Comparison of ENCODE assay signal across 31 cellular contexts in genomic region chr1:38360807-38361206, GRCh38.
DNase-seq lines count a peak whose midpoint lies in the region; ATAC-seq, FAIRE-seq and TF ChIP-seq lines count a peak whose summit lies in the region.
"Had no signal": no experiment of that assay in that cellular context is flagged by ENCODE, and none has a peak within 500 bp of the region (broad histone marks: within the 10 kb centered on the region; RNA-seq: fewer than 3 reads in every experiment).

No MANE protein-coding gene starts in this region.

- no peak for TF ChIP-seq EP300 in H1 (IDR thresholded peaks at IDR 0.05; ENCODE audit: borderline replicate concordance in 1 of 2, low read depth in 2 of 2, low read length in 2 of 2)

- TF ChIP-seq CTCF in OCI-LY7 (conservative IDR thresholded peaks at IDR 0.05; ENCODE audit: low read length), result no peak
- peak; percentile 39 to 55 (median 54) for TF ChIP-seq CTCF in H1 (IDR thresholded peaks at IDR 0.05; ENCODE audit: control extremely low read depth in 1 of 3, insufficient read depth in 1 of 3, low read depth in 1 of 3, low read length in 3 of 3)
- peak; percentile 17 for TF ChIP-seq CTCF in osteocyte (IDR thresholded peaks at IDR 0.05)

- peak overlapping the region; percentile 77; the same call in 1 of the 2 replicates for H2BK12ac ChIP-seq in H1 (ENCODE audit: low read depth, low read length)

- H4K20me1 ChIP-seq in OCI-LY7 (ENCODE audit: insufficient read depth, low read length) (no peaks in the 10 kb centered on the region), H1 (replicated peaks in 1 of 2; ENCODE audit: control insufficient read depth in 1 of 2, insufficient read depth in 2 of 2, low read length in 2 of 2) (no peaks in the 10 kb centered on the region)

- no peaks in the 10 kb centered on the region for H3K79me1 ChIP-seq in H1 (ENCODE audit: low read depth, low read length)

- peak overlapping the region; percentile 38; the same call in 1 of the 2 replicates for H2BK20ac ChIP-seq in H1 (ENCODE audit: low read length)

- H2BK15ac ChIP-seq in H1 (ENCODE audit: low read length), result 0 out of 2 replicates have a peak overlapping the region, but pooled peaks have one; percentile 62

- no peak overlapping the region for H4K8ac ChIP-seq in H1 (ENCODE audit: extremely low read depth, insufficient read depth, low read length)

- DNase-seq in activated naive CD4-positive, alpha-beta T cell treated with anti-CD3 and anti-CD28 coated beads for 36 hours, result peak; percentile 20
- DNase-seq in activated naive CD4-positive, alpha-beta T cell treated with anti-CD3 and anti-CD28 coated beads, Interleukin-2, amount 10 ng/mL, durations not matched to agents 7 days and 5 days, result no peak
- DNase-seq in OCI-LY7 (ENCODE audit: low spot score), result peak; percentile 23
- DNase-seq in H1 (ENCODE audit: low read depth in 1 of 2, low spot score in 2 of 2), result no peak
- no peak for DNase-seq in osteocyte (ENCODE audit: extremely low spot score, unreplicated experiment)
- DNase-seq in globus pallidus (ENCODE audit: low spot score), result no peak
- DNase-seq: activated CD4-positive, alpha-beta T cell treated with anti-CD3 and anti-CD28 coated beads for 4 hours; activated effector memory CD4-positive, alpha-beta T cell treated with Interleukin-2 at 50 U/mL for 16 hours; activated naive CD8-positive, alpha-beta T cell treated with anti-CD3 and anti-CD28 coated beads, Interleukin-2, amount 10 ng/mL, durations not matched to agents 7 days and 5 days; aorta; CD4-positive, alpha-beta T cell; effector memory CD8-positive, alpha-beta T cell; kidney; left ventricle myocardium superior; naive B cell; NCI-H1436 treated with DMSO at 0.1 percent for 48 hours; NCI-H2081 treated with DMSO at 0.1 percent for 48 hours; NCI-H446; NCI-H748 treated with DMSO at 0.1 percent for 48 hours; nucleus accumbens; stimulated activated CD4-positive, alpha-beta T cell treated with anti-CD3 and anti-CD28 coated beads, Interleukin-4, amount 100 ng/mL, for 24 hours; T-helper 9 cell; tibial artery had no signal

- H3K23me2 ChIP-seq in H1 (ENCODE audit: low read depth, low read length), result no peaks in the 10 kb centered on the region

- H2AFZ ChIP-seq in OCI-LY7 (ENCODE audit: low read length) (no peak overlapping the region), H1 (ENCODE audit: low read length) (no peak overlapping the region)

- no peaks in the 10 kb centered on the region for H3K9me2 ChIP-seq in OCI-LY7 (ENCODE audit: insufficient read depth, low read length)

- no peak overlapping the region for H3K14ac ChIP-seq in H1 (ENCODE audit: insufficient read length)

- no peak overlapping the region for H3K4me3 Mint-ChIP-seq in activated naive CD4-positive, alpha-beta T cell treated with anti-CD3 and anti-CD28 coated beads for 36 hours
- H3K4me3 Mint-ChIP-seq in activated naive CD4-positive, alpha-beta T cell treated with anti-CD3 and anti-CD28 coated beads, Interleukin-2, amount 10 ng/mL, durations not matched to agents 7 days and 5 days, result no peak overlapping the region
- H3K4me3 Mint-ChIP-seq in osteocyte (ENCODE audit: unreplicated experiment), result no peak overlapping the region
- H3K4me3 Mint-ChIP-seq: activated naive CD8-positive, alpha-beta T cell treated with anti-CD3 and anti-CD28 coated beads, Interleukin-2, amount 10 ng/mL, durations not matched to agents 7 days and 5 days; CD4-positive, alpha-beta T cell; effector memory CD8-positive, alpha-beta T cell; mesothelial cell of epicardium; naive B cell had no signal

- TF ChIP-seq POLR2A in H1 (IDR thresholded peaks at IDR 0.05; ENCODE audit: control extremely low read depth in 1 of 2, low read depth in 2 of 2, low read length in 2 of 2) (no peak), GM18505 (IDR thresholded peaks at IDR 0.05; ENCODE audit: borderline replicate concordance, extremely low read depth, insufficient read depth, insufficient read length) (no peak)

- H3K4me1 ChIP-seq in OCI-LY7 (ENCODE audit: insufficient read depth, low read length, poor library complexity, severe bottlenecking) (no peaks in the 10 kb centered on the region), H1 (replicated peaks in 1 of 4; ENCODE audit: control insufficient read depth in 3 of 4, insufficient read depth in 4 of 4, low read length in 3 of 4) (peaks cover 0 to 6% (median 3%) of the 10 kb centered on the region in 4 experiments; a peak in 3 of 7 replicates)
- H3K4me1 ChIP-seq: tibial artery, vagina had no signal

- no peak overlapping the region for H3K4me2 ChIP-seq in OCI-LY7 (ENCODE audit: low read length)
- no peak overlapping the region for H3K4me2 ChIP-seq in H1 (ENCODE audit: insufficient read depth in 1 of 2, low read depth in 2 of 2, low read length in 2 of 2)

- H3K79me2 ChIP-seq in OCI-LY7 (ENCODE audit: insufficient read depth, low read depth, low read length) (no peaks in the 10 kb centered on the region), H1 (ENCODE audit: control insufficient read depth in 1 of 2, insufficient read depth in 2 of 2, low read length in 2 of 2) (no peaks in the 10 kb centered on the region)

- no peak overlapping the region for H2AK5ac ChIP-seq in H1 (ENCODE audit: low read depth, low read length)

- WGBS in H1 (ENCODE audit: extremely low coverage in 1 of 2, insufficient coverage in 1 of 2, insufficient read length in 1 of 2, insufficient replicate concordance in 2 of 2, low coverage in 1 of 2, low lambda C conversion rate in 2 of 2, missing lambda C conversion rate in 1 of 2), 2 experiments, result 95% methylated on average over 1 of the region's 1 CpG; no CpG with 5 or more reads in 1 of the 2 experiments

- no peak overlapping the region for H2BK120ac ChIP-seq in H1 (replicated peaks; ENCODE audit: low read depth, low read length)

- H3K4ac ChIP-seq in H1 (replicated peaks; ENCODE audit: insufficient read length, low read depth, low read length), result no peak overlapping the region

- H4K5ac ChIP-seq in H1 (ENCODE audit: insufficient read length, low read depth, low read length), result no peak overlapping the region

- no peak overlapping the region for H3K27ac Mint-ChIP-seq in activated naive CD4-positive, alpha-beta T cell treated with anti-CD3 and anti-CD28 coated beads for 36 hours
- H3K27ac Mint-ChIP-seq in activated naive CD4-positive, alpha-beta T cell treated with anti-CD3 and anti-CD28 coated beads, Interleukin-2, amount 10 ng/mL, durations not matched to agents 7 days and 5 days, result no peak overlapping the region
- no peak overlapping the region for H3K27ac Mint-ChIP-seq in osteocyte (ENCODE audit: unreplicated experiment)
- H3K27ac Mint-ChIP-seq: activated naive CD8-positive, alpha-beta T cell treated with anti-CD3 and anti-CD28 coated beads, Interleukin-2, amount 10 ng/mL, durations not matched to agents 7 days and 5 days; CD4-positive, alpha-beta T cell; effector memory CD8-positive, alpha-beta T cell; mesothelial cell of epicardium had no signal

- CTCF ChIA-PET in activated naive CD4-positive, alpha-beta T cell treated with anti-CD3 and anti-CD28 coated beads for 36 hours (lab: Charles Lee), result no interaction called here
- CTCF ChIA-PET in activated naive CD4-positive, alpha-beta T cell treated with anti-CD3 and anti-CD28 coated beads, Interleukin-2, amount 10 ng/mL, durations not matched to agents 7 days and 5 days (lab: Charles Lee), result no interaction called here
- CTCF ChIA-PET in OCI-LY7 (lab: Charles Lee; ENCODE audit: unreplicated experiment) (no interaction called here), H1 (lab: Charles Lee; ENCODE audit: partially characterized antibody) (interaction anchor here (0.7 to 3.4 kb wide), 8 partner anchors 11 to 474 kb away, joined by 3 to 11 read pairs (median 4); no protein-coding TSS in a partner anchor)

- no peaks in the 10 kb centered on the region for H3K27me3 Mint-ChIP-seq in activated naive CD4-positive, alpha-beta T cell treated with anti-CD3 and anti-CD28 coated beads for 36 hours (ENCODE audit: low read depth)
- no peaks in the 10 kb centered on the region for H3K27me3 Mint-ChIP-seq in activated naive CD4-positive, alpha-beta T cell treated with anti-CD3 and anti-CD28 coated beads, Interleukin-2, amount 10 ng/mL, durations not matched to agents 7 days and 5 days
- peaks cover 16% of the 10 kb centered on the region for H3K27me3 Mint-ChIP-seq in osteocyte (ENCODE audit: unreplicated experiment)

- intact Hi-C loops in activated naive CD4-positive, alpha-beta T cell treated with anti-CD3 and anti-CD28 coated beads for 36 hours (cut with micrococcal nuclease), result no loop called here
- intact Hi-C loops in OCI-LY7 (cut with micrococcal nuclease; ENCODE audit: unreplicated experiment), result no loop called here

- no peak overlapping the region for H3K9ac ChIP-seq in H1 (replicated peaks in 1 of 4; ENCODE audit: extremely low read depth in 1 of 4, low read depth in 3 of 4, low read length in 3 of 4)

- no peak overlapping the region for H3K56ac ChIP-seq in H1 (replicated peaks; ENCODE audit: insufficient read length, low read depth, low read length)

- H3K9me3 Mint-ChIP-seq in activated naive CD4-positive, alpha-beta T cell treated with anti-CD3 and anti-CD28 coated beads for 36 hours, result no peaks in the 10 kb centered on the region
- no peaks in the 10 kb centered on the region for H3K9me3 Mint-ChIP-seq in activated naive CD4-positive, alpha-beta T cell treated with anti-CD3 and anti-CD28 coated beads, Interleukin-2, amount 10 ng/mL, durations not matched to agents 7 days and 5 days
- no peaks in the 10 kb centered on the region for H3K9me3 Mint-ChIP-seq in osteocyte (ENCODE audit: unreplicated experiment)
- H3K9me3 Mint-ChIP-seq: activated naive CD8-positive, alpha-beta T cell treated with anti-CD3 and anti-CD28 coated beads, Interleukin-2, amount 10 ng/mL, durations not matched to agents 7 days and 5 days; CD4-positive, alpha-beta T cell; effector memory CD8-positive, alpha-beta T cell had no signal

- H3K4me1 Mint-ChIP-seq in activated naive CD4-positive, alpha-beta T cell treated with anti-CD3 and anti-CD28 coated beads for 36 hours (ENCODE audit: low read depth), result no peaks in the 10 kb centered on the region
- no peaks in the 10 kb centered on the region for H3K4me1 Mint-ChIP-seq in activated naive CD4-positive, alpha-beta T cell treated with anti-CD3 and anti-CD28 coated beads, Interleukin-2, amount 10 ng/mL, durations not matched to agents 7 days and 5 days
- no peaks in the 10 kb centered on the region for H3K4me1 Mint-ChIP-seq in osteocyte (ENCODE audit: unreplicated experiment)
- H3K4me1 Mint-ChIP-seq: activated naive CD8-positive, alpha-beta T cell treated with anti-CD3 and anti-CD28 coated beads, Interleukin-2, amount 10 ng/mL, durations not matched to agents 7 days and 5 days; mesothelial cell of epicardium had no signal

- no peak overlapping the region for H3K27ac ChIP-seq in OCI-LY7 (ENCODE audit: low read depth, low read length, poor library complexity, severe bottlenecking)
- no peak overlapping the region for H3K27ac ChIP-seq in H1 (ENCODE audit: low read depth, low read length)
- H3K27ac ChIP-seq: cardiac muscle cell, coronary artery, tibial artery, vagina had no signal

- no peak overlapping the region for H2BK5ac ChIP-seq in H1 (ENCODE audit: low read depth, low read length)

- no peaks in the 10 kb centered on the region for H3K27me3 ChIP-seq in H1 (replicated peaks in 1 of 4; ENCODE audit: control insufficient read depth in 3 of 4, extremely low read depth in 1 of 4, insufficient read depth in 3 of 4, low read length in 3 of 4)
- H3K27me3 ChIP-seq: cardiac muscle cell, tibial artery, vagina had no signal

- no peak overlapping the region for H3K18ac ChIP-seq in H1 (ENCODE audit: extremely low read depth, low read length)

- POLR2A ChIA-PET in OCI-LY7 (lab: Charles Lee) (no interaction called here), H1 (lab: Charles Lee; ENCODE audit: partially characterized antibody) (no interaction called here)

- no peak overlapping the region for H3K23ac ChIP-seq in H1 (ENCODE audit: insufficient read length)

- no TSS peak for BruUV-seq in OCI-LY7 (replicated peaks; lab: Mats Ljungman, UMichigan)

- H3K9me3 ChIP-seq in OCI-LY7 (ENCODE audit: low read length), result no peaks in the 10 kb centered on the region
- H3K9me3 ChIP-seq in H1 (ENCODE audit: insufficient read depth in 2 of 2, low read depth in 1 of 2, low read length in 1 of 2), result no peaks in the 10 kb centered on the region; a peak in 1 of 4 replicates
- H3K9me3 ChIP-seq: tibial artery, vagina had no signal

- peak; percentile 63 to 84 for TF ChIP-seq RAD21 in H1 (IDR thresholded peaks at IDR 0.05 in 1 of 2, conservative IDR thresholded peaks at IDR 0.05 in 1 of 2; ENCODE audit: low read depth in 2 of 2, low read length in 2 of 2)

- H3K4me3 ChIP-seq in OCI-LY7 (ENCODE audit: low read depth, low read length, poor library complexity, severe bottlenecking), result no peak overlapping the region
- H3K4me3 ChIP-seq in H1 (ENCODE audit: extremely low read depth in 1 of 4, insufficient read depth in 2 of 4, low read depth in 3 of 4, low read length in 4 of 4), result no peak overlapping the region
- H3K4me3 ChIP-seq: cardiac muscle cell, coronary artery, tibial artery, vagina had no signal

- no peak overlapping the region for H4K91ac ChIP-seq in H1 (replicated peaks; ENCODE audit: insufficient read length, low read length)

- ATAC-seq in GM21528 (IDR thresholded peaks at IDR 0.05; ENCODE audit: low FRiP score, unreplicated experiment) (no peak), GM18505 (IDR thresholded peaks at IDR 0.05; ENCODE audit: unreplicated experiment) (no peak)
- ATAC-seq: effector memory CD8-positive, alpha-beta T cell; left ventricle myocardium superior had no signal

- FAIRE-seq in H1 (lab: Jason Lieb, UNC), result no peak
- FAIRE-seq: A204.1, H54, kidney had no signal

- H3K36me3 ChIP-seq in OCI-LY7 (ENCODE audit: insufficient read depth, low read length) (no peaks in the 10 kb centered on the region), H1 (ENCODE audit: control insufficient read depth in 2 of 4, insufficient read depth in 4 of 4, low read length in 3 of 4) (no peaks in the 10 kb centered on the region)
- H3K36me3 ChIP-seq: cardiac muscle cell, tibial artery, vagina had no signal

- H3K36me3 Mint-ChIP-seq in activated naive CD4-positive, alpha-beta T cell treated with anti-CD3 and anti-CD28 coated beads for 36 hours (ENCODE audit: low read depth), result no peaks in the 10 kb centered on the region
- no peaks in the 10 kb centered on the region for H3K36me3 Mint-ChIP-seq in activated naive CD4-positive, alpha-beta T cell treated with anti-CD3 and anti-CD28 coated beads, Interleukin-2, amount 10 ng/mL, durations not matched to agents 7 days and 5 days
- H3K36me3 Mint-ChIP-seq in osteocyte (ENCODE audit: unreplicated experiment), result no peaks in the 10 kb centered on the region
- H3K36me3 Mint-ChIP-seq: activated naive CD8-positive, alpha-beta T cell treated with anti-CD3 and anti-CD28 coated beads, Interleukin-2, amount 10 ng/mL, durations not matched to agents 7 days and 5 days; mesothelial cell of epicardium; naive B cell had no signal

Comparison
In these comparisons a context has a peak if more than half of its experiments do, and no peak if none do; other contexts are left out.
1. DNase-seq: peak in activated naive CD4-positive, alpha-beta T cell treated with anti-CD3 and anti-CD28 coated beads for 36 hours (single experiment) and OCI-LY7 (single experiment); none in activated naive CD4-positive, alpha-beta T cell treated with anti-CD3 and anti-CD28 coated beads, Interleukin-2, amount 10 ng/mL, durations not matched to agents 7 days and 5 days (single experiment), H1 (0 of 2), osteocyte (single experiment) and globus pallidus (single experiment).